1 cellular context compared by ENCODE assay signal in the genomic region with DNA sequence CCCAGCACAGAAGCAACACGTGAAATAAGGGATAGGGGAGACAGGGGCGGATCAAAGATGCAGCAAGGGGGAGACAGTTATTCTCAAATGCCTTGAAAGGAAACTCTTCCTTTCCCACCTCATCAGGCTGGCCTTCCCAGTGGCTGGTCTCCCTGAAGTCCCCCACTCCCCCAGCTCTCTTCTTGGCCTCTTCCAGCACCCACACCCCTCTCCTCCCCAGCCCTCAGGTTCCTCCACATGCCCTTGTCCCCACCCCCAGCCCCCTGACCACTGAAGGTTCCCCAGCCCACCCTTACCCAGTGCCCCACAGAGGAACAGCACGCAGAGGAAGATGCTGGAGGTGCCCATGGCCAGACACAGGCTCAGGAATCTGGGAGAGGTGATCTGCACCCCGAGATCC.
A peak's percentile ranks its signal among the peaks of the same experiment; 100 is the strongest.
TF ChIP-seq lines count a peak whose summit lies in the region.

No MANE protein-coding gene starts in this region.

TF ChIP-seq in HEK293, 187 proteins besides CTCF, POLR2A, EP300 and RAD21:
- TF ChIP-seq ZNF707 (tag by site-specific recombination; IDR thresholded peaks at IDR 0.05) = no peak
- TF ChIP-seq, protein P1, sequence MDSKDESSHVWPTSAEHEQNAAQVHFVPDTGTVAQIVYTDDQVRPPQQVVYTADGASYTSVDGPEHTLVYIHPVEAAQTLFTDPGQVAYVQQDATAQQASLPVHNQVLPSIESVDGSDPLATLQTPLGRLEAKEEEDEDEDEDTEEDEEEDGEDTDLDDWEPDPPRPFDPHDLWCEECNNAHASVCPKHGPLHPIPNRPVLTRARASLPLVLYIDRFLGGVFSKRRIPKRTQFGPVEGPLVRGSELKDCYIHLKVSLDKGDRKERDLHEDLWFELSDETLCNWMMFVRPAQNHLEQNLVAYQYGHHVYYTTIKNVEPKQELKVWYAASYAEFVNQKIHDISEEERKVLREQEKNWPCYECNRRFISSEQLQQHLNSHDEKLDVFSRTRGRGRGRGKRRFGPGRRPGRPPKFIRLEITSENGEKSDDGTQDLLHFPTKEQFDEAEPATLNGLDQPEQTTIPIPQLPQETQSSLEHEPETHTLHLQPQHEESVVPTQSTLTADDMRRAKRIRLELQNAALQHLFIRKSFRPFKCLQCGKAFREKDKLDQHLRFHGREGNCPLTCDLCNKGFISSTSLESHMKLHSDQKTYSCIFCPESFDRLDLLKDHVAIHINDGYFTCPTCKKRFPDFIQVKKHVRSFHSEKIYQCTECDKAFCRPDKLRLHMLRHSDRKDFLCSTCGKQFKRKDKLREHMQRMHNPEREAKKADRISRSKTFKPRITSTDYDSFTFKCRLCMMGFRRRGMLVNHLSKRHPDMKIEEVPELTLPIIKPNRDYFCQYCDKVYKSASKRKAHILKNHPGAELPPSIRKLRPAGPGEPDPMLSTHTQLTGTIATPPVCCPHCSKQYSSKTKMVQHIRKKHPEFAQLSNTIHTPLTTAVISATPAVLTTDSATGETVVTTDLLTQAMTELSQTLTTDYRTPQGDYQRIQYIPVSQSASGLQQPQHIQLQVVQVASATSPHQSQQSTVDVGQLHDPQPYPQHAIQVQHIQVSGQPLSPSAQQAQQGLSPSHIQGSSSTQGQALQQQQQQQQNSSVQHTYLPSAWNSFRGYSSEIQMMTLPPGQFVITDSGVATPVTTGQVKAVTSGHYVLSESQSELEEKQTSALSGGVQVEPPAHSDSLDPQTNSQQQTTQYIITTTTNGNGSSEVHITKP (tag by site-specific recombination; IDR thresholded peaks at IDR 0.05) = peak; percentile 47; the same call in 1 of the 2 replicates
TF ChIP-seq in HEK293: peak in this region for 1.
